In the genomic region with DNA sequence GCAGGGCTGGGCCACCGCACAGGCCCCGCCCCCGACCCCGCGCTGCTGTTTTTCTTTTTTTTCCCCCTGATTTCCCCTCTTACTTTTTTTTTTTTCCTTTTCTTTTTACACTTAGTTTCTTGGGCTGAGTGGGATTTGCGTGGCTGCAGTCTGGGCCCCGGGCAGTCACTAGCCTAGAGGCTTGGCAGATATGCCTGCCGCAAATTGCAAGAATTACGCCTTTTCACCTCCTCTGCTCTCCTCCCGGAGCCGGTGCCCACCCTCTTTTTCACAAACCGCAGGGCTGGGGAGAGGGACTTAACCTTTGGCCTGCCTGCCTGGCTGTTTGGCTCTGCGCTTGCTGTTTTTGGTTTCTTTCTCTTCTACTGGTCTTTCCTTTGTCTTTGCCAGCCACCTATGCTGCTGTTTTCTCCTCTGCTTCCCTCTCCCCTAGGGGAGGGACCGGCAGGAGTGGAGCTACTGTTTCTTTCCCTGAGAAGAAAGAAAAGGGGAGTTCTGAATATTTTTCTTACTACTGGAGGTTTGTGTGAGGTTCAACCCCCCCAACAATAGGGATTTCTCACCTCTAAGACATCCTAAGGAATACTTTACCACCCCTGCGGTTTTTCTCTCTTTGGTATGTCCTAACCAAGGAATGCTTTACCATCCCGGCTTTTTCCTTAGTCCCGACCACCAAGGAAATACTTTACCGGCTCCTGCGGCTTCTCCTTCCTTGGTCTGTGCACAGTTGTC, we compare ENCODE assay signal across 1 cellular context.
TF ChIP-seq lines count a peak whose summit lies in the region.

No MANE protein-coding gene starts in this region.

TF ChIP-seq in K562, 482 proteins besides CTCF, POLR2A, EP300 and RAD21:
- no peak for TF ChIP-seq SIN3B (IDR thresholded peaks at IDR 0.05; ENCODE audit: low read depth)
- no peak for TF ChIP-seq RCOR1 (IDR thresholded peaks at IDR 0.05; ENCODE audit: borderline replicate concordance in 1 of 2, low read depth in 2 of 2, low read length in 2 of 2)
- no peak for TF ChIP-seq RFX5 (IDR thresholded peaks at IDR 0.05; ENCODE audit: low read depth, low read length)
- TF ChIP-seq PTBP1 (IDR thresholded peaks at IDR 0.05; ENCODE audit: low read depth, low read length) = no peak
- no peak for TF ChIP-seq PHB2 (IDR thresholded peaks at IDR 0.05; ENCODE audit: low read depth)
- TF ChIP-seq, protein P1, sequence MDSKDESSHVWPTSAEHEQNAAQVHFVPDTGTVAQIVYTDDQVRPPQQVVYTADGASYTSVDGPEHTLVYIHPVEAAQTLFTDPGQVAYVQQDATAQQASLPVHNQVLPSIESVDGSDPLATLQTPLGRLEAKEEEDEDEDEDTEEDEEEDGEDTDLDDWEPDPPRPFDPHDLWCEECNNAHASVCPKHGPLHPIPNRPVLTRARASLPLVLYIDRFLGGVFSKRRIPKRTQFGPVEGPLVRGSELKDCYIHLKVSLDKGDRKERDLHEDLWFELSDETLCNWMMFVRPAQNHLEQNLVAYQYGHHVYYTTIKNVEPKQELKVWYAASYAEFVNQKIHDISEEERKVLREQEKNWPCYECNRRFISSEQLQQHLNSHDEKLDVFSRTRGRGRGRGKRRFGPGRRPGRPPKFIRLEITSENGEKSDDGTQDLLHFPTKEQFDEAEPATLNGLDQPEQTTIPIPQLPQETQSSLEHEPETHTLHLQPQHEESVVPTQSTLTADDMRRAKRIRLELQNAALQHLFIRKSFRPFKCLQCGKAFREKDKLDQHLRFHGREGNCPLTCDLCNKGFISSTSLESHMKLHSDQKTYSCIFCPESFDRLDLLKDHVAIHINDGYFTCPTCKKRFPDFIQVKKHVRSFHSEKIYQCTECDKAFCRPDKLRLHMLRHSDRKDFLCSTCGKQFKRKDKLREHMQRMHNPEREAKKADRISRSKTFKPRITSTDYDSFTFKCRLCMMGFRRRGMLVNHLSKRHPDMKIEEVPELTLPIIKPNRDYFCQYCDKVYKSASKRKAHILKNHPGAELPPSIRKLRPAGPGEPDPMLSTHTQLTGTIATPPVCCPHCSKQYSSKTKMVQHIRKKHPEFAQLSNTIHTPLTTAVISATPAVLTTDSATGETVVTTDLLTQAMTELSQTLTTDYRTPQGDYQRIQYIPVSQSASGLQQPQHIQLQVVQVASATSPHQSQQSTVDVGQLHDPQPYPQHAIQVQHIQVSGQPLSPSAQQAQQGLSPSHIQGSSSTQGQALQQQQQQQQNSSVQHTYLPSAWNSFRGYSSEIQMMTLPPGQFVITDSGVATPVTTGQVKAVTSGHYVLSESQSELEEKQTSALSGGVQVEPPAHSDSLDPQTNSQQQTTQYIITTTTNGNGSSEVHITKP (IDR thresholded peaks at IDR 0.05; ENCODE audit: partially characterized antibody) = peak; percentile 33
- TF ChIP-seq POLR3G (IDR thresholded peaks at IDR 0.05; ENCODE audit: extremely low read depth, insufficient read length, insufficient replicate concordance) = no peak
